Comparison of ENCODE assay signal across 7 cellular contexts in genomic region chr6:22145823-22146379, GRCh38.
DNase-seq lines count a peak whose midpoint lies in the region; ATAC-seq and FAIRE-seq lines count a peak whose summit lies in the region.

No MANE protein-coding gene starts in this region.

- no peaks in the 10 kb centered on the region for H3K9me3 ChIP-seq in effector memory CD4-positive, alpha-beta T cell (ENCODE audit: control insufficient read depth, low read length)

- no peaks in the 10 kb centered on the region for H3K4me1 ChIP-seq in effector memory CD4-positive, alpha-beta T cell (ENCODE audit: control insufficient read depth, insufficient read depth, low read length, poor library complexity, severe bottlenecking)

- peak; percentile 60 for FAIRE-seq in endometrium (lab: Jason Lieb, UNC)

- ATAC-seq in HG03025 (IDR thresholded peaks at IDR 0.05; ENCODE audit: low FRiP score, unreplicated experiment), result no peak

- no peaks in the 10 kb centered on the region for H3K36me3 ChIP-seq in H7 (replicated peaks; ENCODE audit: control insufficient read depth, insufficient read depth, low read length)
- H3K36me3 ChIP-seq in effector memory CD4-positive, alpha-beta T cell (ENCODE audit: control insufficient read depth, insufficient read depth, low read length), result no peaks in the 10 kb centered on the region

- H3K4me3 ChIP-seq in H7 (ENCODE audit: insufficient read depth, low read depth, low read length), result no peak overlapping the region
- no peak overlapping the region for H3K4me3 ChIP-seq in effector memory CD4-positive, alpha-beta T cell (ENCODE audit: insufficient read depth, low read depth, low read length, poor library complexity, severe bottlenecking)

- no peaks in the 10 kb centered on the region for H3K27me3 ChIP-seq in H7 (ENCODE audit: control insufficient read depth, insufficient read depth, low read length)
- H3K27me3 ChIP-seq in effector memory CD4-positive, alpha-beta T cell (replicated peaks; ENCODE audit: control insufficient read depth, insufficient read depth, low read length, poor library complexity, severe bottlenecking), result no peaks in the 10 kb centered on the region

- H3K27ac ChIP-seq in effector memory CD4-positive, alpha-beta T cell (ENCODE audit: insufficient read depth, low read length, poor library complexity, severe bottlenecking), result no peak overlapping the region

- DNase-seq in H7 (peak; percentile 52), NCI-H69 (lab: John Stamatoyannopoulos, UW) (peak; percentile 94), myocyte (ENCODE audit: low read depth) (peak; percentile 93), COLO668 (lab: John Stamatoyannopoulos, UW; ENCODE audit: unreplicated experiment) (no peak)
- no peak for DNase-seq in effector memory CD4-positive, alpha-beta T cell

Comparison
In these comparisons a context has a peak if more than half of its experiments do, and no peak if none do; other contexts are left out.
1. DNase-seq: peak in H7 (single experiment), NCI-H69 (single experiment) and myocyte (single experiment); none in effector memory CD4-positive, alpha-beta T cell (0 of 3) and COLO668 (single experiment).